Comparison of ENCODE assay signal across 1 cellular context in the genomic region with DNA sequence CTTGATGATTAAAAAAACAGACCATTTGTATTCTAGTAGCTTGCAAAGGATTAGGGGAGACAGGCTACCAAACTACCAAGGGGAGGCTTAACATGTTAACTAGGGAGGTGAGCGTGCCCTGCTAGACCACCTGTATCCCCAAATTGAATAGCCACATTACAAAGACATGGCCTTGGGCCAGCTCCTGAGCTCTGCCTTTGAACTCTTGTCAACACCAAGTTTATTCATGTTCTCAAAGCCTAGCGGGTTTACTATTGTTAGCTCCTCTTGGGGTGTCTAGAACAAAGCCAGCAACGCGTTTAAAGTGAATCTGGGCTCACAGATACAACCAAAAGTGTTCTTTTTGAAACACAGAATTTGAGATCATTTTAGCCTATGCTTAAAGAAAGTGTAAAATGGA.
TF ChIP-seq lines count a peak whose summit lies in the region.

No MANE protein-coding gene starts in this region.

TF ChIP-seq in WTC11, 78 proteins besides CTCF, POLR2A, EP300 and RAD21 (continued from another document):
- TF ChIP-seq, protein P1, sequence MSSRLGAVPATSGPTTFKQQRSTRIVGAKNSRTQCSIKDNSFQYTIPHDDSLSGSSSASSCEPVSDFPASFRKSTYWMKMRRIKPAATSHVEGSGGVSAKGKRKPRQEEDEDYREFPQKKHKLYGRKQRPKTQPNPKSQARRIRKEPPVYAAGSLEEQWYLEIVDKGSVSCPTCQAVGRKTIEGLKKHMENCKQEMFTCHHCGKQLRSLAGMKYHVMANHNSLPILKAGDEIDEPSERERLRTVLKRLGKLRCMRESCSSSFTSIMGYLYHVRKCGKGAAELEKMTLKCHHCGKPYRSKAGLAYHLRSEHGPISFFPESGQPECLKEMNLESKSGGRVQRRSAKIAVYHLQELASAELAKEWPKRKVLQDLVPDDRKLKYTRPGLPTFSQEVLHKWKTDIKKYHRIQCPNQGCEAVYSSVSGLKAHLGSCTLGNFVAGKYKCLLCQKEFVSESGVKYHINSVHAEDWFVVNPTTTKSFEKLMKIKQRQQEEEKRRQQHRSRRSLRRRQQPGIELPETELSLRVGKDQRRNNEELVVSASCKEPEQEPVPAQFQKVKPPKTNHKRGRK (CRISPR knock-in tag; IDR thresholded peaks at IDR 0.05; ENCODE audit: borderline replicate concordance) = no peak
- TF ChIP-seq, protein P2, sequence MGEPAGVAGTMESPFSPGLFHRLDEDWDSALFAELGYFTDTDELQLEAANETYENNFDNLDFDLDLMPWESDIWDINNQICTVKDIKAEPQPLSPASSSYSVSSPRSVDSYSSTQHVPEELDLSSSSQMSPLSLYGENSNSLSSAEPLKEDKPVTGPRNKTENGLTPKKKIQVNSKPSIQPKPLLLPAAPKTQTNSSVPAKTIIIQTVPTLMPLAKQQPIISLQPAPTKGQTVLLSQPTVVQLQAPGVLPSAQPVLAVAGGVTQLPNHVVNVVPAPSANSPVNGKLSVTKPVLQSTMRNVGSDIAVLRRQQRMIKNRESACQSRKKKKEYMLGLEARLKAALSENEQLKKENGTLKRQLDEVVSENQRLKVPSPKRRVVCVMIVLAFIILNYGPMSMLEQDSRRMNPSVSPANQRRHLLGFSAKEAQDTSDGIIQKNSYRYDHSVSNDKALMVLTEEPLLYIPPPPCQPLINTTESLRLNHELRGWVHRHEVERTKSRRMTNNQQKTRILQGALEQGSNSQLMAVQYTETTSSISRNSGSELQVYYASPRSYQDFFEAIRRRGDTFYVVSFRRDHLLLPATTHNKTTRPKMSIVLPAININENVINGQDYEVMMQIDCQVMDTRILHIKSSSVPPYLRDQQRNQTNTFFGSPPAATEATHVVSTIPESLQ (CRISPR knock-in tag; IDR thresholded peaks at IDR 0.05) = no peak
- TF ChIP-seq ZNF317 (CRISPR knock-in tag; IDR thresholded peaks at IDR 0.05; ENCODE audit: borderline replicate concordance, low read depth) (no peak), ETV6 (CRISPR knock-in tag; IDR thresholded peaks at IDR 0.05) (peak; percentile 41; the same call in 1 of the 2 replicates), SP1 (CRISPR knock-in tag; conservative IDR thresholded peaks at IDR 0.05) (no peak), TCF7 (CRISPR knock-in tag; IDR thresholded peaks at IDR 0.05; ENCODE audit: low read depth) (no peak), FOXK1 (CRISPR knock-in tag; IDR thresholded peaks at IDR 0.05) (0 out of 2 replicates have a peak, but pooled peaks have one; percentile 61), STAT6 (CRISPR knock-in tag; conservative IDR thresholded peaks at IDR 0.05; ENCODE audit: low read depth) (no peak), ESRRA (CRISPR knock-in tag; IDR thresholded peaks at IDR 0.05; ENCODE audit: borderline replicate concordance) (no peak), CBFB (CRISPR knock-in tag; IDR thresholded peaks at IDR 0.05; ENCODE audit: low read depth) (no peak), ZNF281 (CRISPR knock-in tag; IDR thresholded peaks at IDR 0.05) (no peak), USF2 (CRISPR knock-in tag; IDR thresholded peaks at IDR 0.05) (no peak), ZNF263 (CRISPR knock-in tag; IDR thresholded peaks at IDR 0.05; ENCODE audit: low read depth) (no peak), CREM (CRISPR knock-in tag; IDR thresholded peaks at IDR 0.05) (no peak), MYBL2 (CRISPR knock-in tag; IDR thresholded peaks at IDR 0.05) (no peak)
- TF ChIP-seq, protein P3, sequence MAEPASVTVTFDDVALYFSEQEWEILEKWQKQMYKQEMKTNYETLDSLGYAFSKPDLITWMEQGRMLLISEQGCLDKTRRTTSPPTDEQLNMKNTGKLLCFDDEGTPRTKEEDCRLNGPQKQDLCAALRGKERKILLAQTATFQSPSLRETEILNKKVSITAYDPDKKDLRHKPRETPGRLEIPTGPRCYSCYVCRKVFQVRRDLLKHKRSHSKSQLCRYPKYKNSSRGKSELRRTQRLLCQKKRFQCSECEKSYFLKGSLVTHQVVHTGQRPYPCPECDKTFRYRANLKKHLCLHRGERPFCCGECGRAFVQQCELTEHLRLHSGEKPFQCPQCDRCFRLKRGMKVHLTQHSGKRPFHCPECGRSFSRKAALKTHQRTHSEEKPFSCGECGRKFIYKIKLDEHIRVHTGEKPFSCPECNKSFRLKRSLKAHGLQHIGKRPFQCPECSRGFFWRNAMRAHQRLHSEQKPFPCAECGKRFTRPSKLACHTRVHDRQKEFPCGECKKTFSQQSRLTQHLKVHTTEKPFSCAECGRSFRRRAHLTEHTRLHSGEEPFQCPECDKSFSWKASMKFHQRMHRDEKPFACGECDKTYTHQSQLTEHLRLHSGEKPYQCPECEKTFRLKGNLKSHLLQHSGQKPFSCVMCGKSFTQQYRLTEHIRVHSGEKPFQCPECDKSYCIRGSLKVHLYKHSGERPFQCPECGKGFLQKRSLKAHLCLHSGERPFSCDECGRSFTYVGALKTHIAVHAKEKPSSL (CRISPR knock-in tag; conservative IDR thresholded peaks at IDR 0.05) = no peak
- TF ChIP-seq, protein P4, sequence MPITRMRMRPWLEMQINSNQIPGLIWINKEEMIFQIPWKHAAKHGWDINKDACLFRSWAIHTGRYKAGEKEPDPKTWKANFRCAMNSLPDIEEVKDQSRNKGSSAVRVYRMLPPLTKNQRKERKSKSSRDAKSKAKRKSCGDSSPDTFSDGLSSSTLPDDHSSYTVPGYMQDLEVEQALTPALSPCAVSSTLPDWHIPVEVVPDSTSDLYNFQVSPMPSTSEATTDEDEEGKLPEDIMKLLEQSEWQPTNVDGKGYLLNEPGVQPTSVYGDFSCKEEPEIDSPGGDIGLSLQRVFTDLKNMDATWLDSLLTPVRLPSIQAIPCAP (CRISPR knock-in tag; IDR thresholded peaks at IDR 0.05) = no peak
- TF ChIP-seq, protein P5, sequence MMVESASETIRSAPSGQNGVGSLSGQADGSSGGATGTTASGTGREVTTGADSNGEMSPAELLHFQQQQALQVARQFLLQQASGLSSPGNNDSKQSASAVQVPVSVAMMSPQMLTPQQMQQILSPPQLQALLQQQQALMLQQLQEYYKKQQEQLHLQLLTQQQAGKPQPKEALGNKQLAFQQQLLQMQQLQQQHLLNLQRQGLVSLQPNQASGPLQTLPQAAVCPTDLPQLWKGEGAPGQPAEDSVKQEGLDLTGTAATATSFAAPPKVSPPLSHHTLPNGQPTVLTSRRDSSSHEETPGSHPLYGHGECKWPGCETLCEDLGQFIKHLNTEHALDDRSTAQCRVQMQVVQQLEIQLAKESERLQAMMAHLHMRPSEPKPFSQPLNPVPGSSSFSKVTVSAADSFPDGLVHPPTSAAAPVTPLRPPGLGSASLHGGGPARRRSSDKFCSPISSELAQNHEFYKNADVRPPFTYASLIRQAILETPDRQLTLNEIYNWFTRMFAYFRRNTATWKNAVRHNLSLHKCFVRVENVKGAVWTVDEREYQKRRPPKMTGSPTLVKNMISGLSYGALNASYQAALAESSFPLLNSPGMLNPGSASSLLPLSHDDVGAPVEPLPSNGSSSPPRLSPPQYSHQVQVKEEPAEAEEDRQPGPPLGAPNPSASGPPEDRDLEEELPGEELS (CRISPR knock-in tag; IDR thresholded peaks at IDR 0.05) = peak; percentile 62; the same call in 1 of the 2 replicates
